Comparison of ENCODE assay signal across 1 cellular context in genomic region chr19:47447470-47448359, GRCh38.
TF ChIP-seq lines count a peak whose summit lies in the region.

No MANE protein-coding gene starts in this region.

TF ChIP-seq in K562, 482 proteins besides CTCF, POLR2A, EP300 and RAD21 (continued from another document):
- peak; percentile 71; the same call in 1 of the 2 replicates for TF ChIP-seq ZNF740 (CRISPR knock-in tag; IDR thresholded peaks at IDR 0.05)
- no peak for TF ChIP-seq ZNF740 (tag; IDR thresholded peaks at IDR 0.05)
- TF ChIP-seq NELFE (IDR thresholded peaks at IDR 0.05; ENCODE audit: insufficient read depth, insufficient read length) = no peak
- no peak for TF ChIP-seq KDM5B (IDR thresholded peaks at IDR 0.05; ENCODE audit: insufficient replicate concordance, low read depth, low read length)
- no peak for TF ChIP-seq SOX6 (IDR thresholded peaks at IDR 0.05)
- TF ChIP-seq ARHGAP35 (IDR thresholded peaks at IDR 0.05; ENCODE audit: partially characterized antibody) = no peak
- peak; percentile 52; the same call in 1 of the 2 replicates for TF ChIP-seq CBX1 (IDR thresholded peaks at IDR 0.05; ENCODE audit: low read depth)
- TF ChIP-seq, protein P1, sequence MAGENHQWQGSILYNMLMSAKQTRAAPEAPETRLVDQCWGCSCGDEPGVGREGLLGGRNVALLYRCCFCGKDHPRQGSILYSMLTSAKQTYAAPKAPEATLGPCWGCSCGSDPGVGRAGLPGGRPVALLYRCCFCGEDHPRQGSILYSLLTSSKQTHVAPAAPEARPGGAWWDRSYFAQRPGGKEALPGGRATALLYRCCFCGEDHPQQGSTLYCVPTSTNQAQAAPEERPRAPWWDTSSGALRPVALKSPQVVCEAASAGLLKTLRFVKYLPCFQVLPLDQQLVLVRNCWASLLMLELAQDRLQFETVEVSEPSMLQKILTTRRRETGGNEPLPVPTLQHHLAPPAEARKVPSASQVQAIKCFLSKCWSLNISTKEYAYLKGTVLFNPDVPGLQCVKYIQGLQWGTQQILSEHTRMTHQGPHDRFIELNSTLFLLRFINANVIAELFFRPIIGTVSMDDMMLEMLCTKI (IDR thresholded peaks at IDR 0.05; ENCODE audit: partially characterized antibody) = no peak
- peak; percentile 10; the same call in 1 of the 2 replicates for TF ChIP-seq KLF13 (tag; IDR thresholded peaks at IDR 0.05; ENCODE audit: borderline replicate concordance, low read depth)
- peak; percentile 79; the same call in 1 of the 2 replicates for TF ChIP-seq CREB3L1 (IDR thresholded peaks at IDR 0.05; ENCODE audit: borderline replicate concordance, low read depth)
- TF ChIP-seq, protein P2, sequence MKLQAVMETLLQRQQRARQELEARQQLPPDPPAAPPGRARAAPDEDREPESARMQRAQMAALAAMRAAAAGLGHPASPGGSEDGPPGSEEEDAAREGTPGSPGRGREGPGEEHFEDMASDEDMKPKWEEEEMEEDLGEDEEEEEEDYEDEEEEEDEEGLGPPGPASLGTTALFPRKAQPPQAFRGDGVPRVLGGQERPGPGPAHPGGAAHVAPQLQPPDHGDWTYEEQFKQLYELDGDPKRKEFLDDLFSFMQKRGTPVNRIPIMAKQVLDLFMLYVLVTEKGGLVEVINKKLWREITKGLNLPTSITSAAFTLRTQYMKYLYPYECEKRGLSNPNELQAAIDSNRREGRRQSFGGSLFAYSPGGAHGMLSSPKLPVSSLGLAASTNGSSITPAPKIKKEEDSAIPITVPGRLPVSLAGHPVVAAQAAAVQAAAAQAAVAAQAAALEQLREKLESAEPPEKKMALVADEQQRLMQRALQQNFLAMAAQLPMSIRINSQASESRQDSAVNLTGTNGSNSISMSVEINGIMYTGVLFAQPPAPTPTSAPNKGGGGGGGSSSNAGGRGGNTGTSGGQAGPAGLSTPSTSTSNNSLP (IDR thresholded peaks at IDR 0.05; ENCODE audit: borderline replicate concordance, low read depth, low read length) = no peak
- TF ChIP-seq ZC3H8 (IDR thresholded peaks at IDR 0.05) = no peak
- no peak for TF ChIP-seq HBP1 (CRISPR knock-in tag; IDR thresholded peaks at IDR 0.05)
- no peak for TF ChIP-seq CBX2 (IDR thresholded peaks at IDR 0.05; ENCODE audit: insufficient read depth, low read length, poor library complexity, severe bottlenecking)
- TF ChIP-seq, protein P3, sequence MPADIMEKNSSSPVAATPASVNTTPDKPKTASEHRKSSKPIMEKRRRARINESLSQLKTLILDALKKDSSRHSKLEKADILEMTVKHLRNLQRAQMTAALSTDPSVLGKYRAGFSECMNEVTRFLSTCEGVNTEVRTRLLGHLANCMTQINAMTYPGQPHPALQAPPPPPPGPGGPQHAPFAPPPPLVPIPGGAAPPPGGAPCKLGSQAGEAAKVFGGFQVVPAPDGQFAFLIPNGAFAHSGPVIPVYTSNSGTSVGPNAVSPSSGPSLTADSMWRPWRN (IDR thresholded peaks at IDR 0.05; ENCODE audit: low read depth) = no peak
- TF ChIP-seq MYC (IDR thresholded peaks at IDR 0.05; ENCODE audit: low read depth, low read length) = peak; percentile 90
- no peak for TF ChIP-seq MYC (CRISPR knock-in tag; IDR thresholded peaks at IDR 0.05; ENCODE audit: borderline replicate concordance, low read depth)
- 0 out of 2 replicates have a peak, but pooled peaks have one; percentile 48 for TF ChIP-seq ZNF143 (CRISPR knock-in tag; IDR thresholded peaks at IDR 0.05)
- TF ChIP-seq ZFP30 (CRISPR knock-in tag; IDR thresholded peaks at IDR 0.05; ENCODE audit: borderline replicate concordance) = no peak
- no peak for TF ChIP-seq THRAP3 (IDR thresholded peaks at IDR 0.05; ENCODE audit: borderline replicate concordance)
- no peak for TF ChIP-seq TEAD4 (IDR thresholded peaks at IDR 0.05; ENCODE audit: low read length)
- peak; percentile 97; the same call in 1 of the 2 replicates for TF ChIP-seq TEAD4 (CRISPR knock-in tag; IDR thresholded peaks at IDR 0.05; ENCODE audit: borderline replicate concordance)
- TF ChIP-seq ZBTB1 (CRISPR knock-in tag; IDR thresholded peaks at IDR 0.05; ENCODE audit: borderline replicate concordance, low read depth) = peak; percentile 61; the same call in 1 of the 2 replicates
- TF ChIP-seq SMAD2 (IDR thresholded peaks at IDR 0.05; ENCODE audit: low read depth, low read length) = no peak
- TF ChIP-seq PHF8 (IDR thresholded peaks at IDR 0.05; ENCODE audit: borderline replicate concordance, low read length) = peak; percentile 16; the same call in 1 of the 2 replicates
- no peak for TF ChIP-seq HDAC3 (IDR thresholded peaks at IDR 0.05; ENCODE audit: borderline replicate concordance, partially characterized antibody)
- TF ChIP-seq HIVEP1 (CRISPR knock-in tag; IDR thresholded peaks at IDR 0.05) = no peak
- TF ChIP-seq BRF2 (IDR thresholded peaks at IDR 0.05; ENCODE audit: borderline replicate concordance, insufficient read depth, insufficient read length) = no peak
- no peak for TF ChIP-seq SMARCB1 (IDR thresholded peaks at IDR 0.05; ENCODE audit: insufficient read length, low read depth)
- peak; percentile 75; the same call in 1 of the 2 replicates for TF ChIP-seq HDAC6 (IDR thresholded peaks at IDR 0.05; ENCODE audit: low read depth, low read length)
- no peak for TF ChIP-seq CBX8 (IDR thresholded peaks at IDR 0.05; ENCODE audit: borderline replicate concordance, extremely low read depth, low read depth, low read length, poor library complexity, severe bottlenecking)
- TF ChIP-seq NR2F6 (CRISPR knock-in tag; IDR thresholded peaks at IDR 0.05) = no peak
- peak in 1 of 2 experiments; percentile 91; a peak in 2 of 4 replicates for TF ChIP-seq TEAD1 (CRISPR knock-in tag; IDR thresholded peaks at IDR 0.05)
- peak; percentile 64 for TF ChIP-seq HNRNPLL (IDR thresholded peaks at IDR 0.05; ENCODE audit: low read depth, low read length, poor library complexity, severe bottlenecking)
- TF ChIP-seq ZNF444 (CRISPR knock-in tag; IDR thresholded peaks at IDR 0.05) = no peak
- TF ChIP-seq RAD51 (IDR thresholded peaks at IDR 0.05; ENCODE audit: borderline replicate concordance, low read depth) = peak; percentile 78
- TF ChIP-seq MEF2A (IDR thresholded peaks at IDR 0.05; ENCODE audit: control insufficient read depth, low read depth, low read length) = no peak
- TF ChIP-seq PREB (CRISPR knock-in tag; IDR thresholded peaks at IDR 0.05) = no peak
- TF ChIP-seq ZBTB34 (CRISPR knock-in tag; IDR thresholded peaks at IDR 0.05) = no peak
- peak; percentile 74 for TF ChIP-seq RB1 (IDR thresholded peaks at IDR 0.05; ENCODE audit: low read depth)
- no peak for TF ChIP-seq HSF4 (CRISPR knock-in tag; IDR thresholded peaks at IDR 0.05; ENCODE audit: borderline replicate concordance)
- no peak for TF ChIP-seq SIN3B (IDR thresholded peaks at IDR 0.05; ENCODE audit: low read depth)
- no peak for TF ChIP-seq EZH2 (IDR thresholded peaks at IDR 0.05; ENCODE audit: borderline replicate concordance, low read depth, low read length)
- 0 out of 2 replicates have a peak, but pooled peaks have one; percentile 69 for TF ChIP-seq ERF (CRISPR knock-in tag; IDR thresholded peaks at IDR 0.05)
- TF ChIP-seq PHF20 (IDR thresholded peaks at IDR 0.05; ENCODE audit: partially characterized antibody) = peak; percentile 28
- TF ChIP-seq, protein P4, sequence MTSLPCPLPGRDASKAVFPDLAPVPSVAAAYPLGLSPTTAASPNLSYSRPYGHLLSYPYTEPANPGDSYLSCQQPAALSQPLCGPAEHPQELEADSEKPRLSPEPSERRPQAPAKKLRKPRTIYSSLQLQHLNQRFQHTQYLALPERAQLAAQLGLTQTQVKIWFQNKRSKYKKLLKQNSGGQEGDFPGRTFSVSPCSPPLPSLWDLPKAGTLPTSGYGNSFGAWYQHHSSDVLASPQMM (CRISPR knock-in tag; IDR thresholded peaks at IDR 0.05) = no peak
- peak; percentile 4; the same call in 1 of the 2 replicates for TF ChIP-seq HCFC1 (IDR thresholded peaks at IDR 0.05; ENCODE audit: low read depth, low read length)
